ENCODE assay signal across 1 cellular context in genomic region chr4:26457412-26457811, GRCh38.
TF ChIP-seq lines count a peak whose summit lies in the region.

No MANE protein-coding gene starts in this region.

TF ChIP-seq in IMR-90, 13 proteins besides CTCF, POLR2A, EP300 and RAD21:
- no peak for TF ChIP-seq CHD1 (IDR thresholded peaks at IDR 0.05; ENCODE audit: low read depth, low read length)
- TF ChIP-seq ELK1 (IDR thresholded peaks at IDR 0.05; ENCODE audit: borderline replicate concordance, low read depth, low read length): no peak
- no peak for TF ChIP-seq NFE2L2 (IDR thresholded peaks at IDR 0.05; ENCODE audit: low read depth, low read length)
